ENCODE assay signal across 15 cellular contexts in the genomic region with DNA sequence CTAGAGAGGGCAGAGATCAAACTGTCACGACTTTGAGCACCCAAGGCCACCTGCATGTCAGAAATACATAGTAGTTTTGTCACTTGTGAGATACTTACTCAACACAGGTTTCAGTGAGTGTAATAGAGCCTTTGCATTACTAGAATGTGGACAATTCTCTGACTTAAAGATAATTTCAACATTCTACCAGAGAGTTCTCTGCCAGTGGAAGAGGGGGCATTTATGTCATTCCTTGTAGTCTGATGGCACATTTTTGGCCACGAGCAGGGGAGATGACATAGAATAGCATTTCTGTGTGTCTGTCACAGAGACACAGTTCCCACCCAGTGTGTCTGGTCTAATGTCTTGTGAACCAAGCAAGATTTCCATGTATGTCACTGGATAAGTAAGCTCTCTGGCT.
"Had no signal": no experiment of that assay in that cellular context is flagged by ENCODE, and none has a peak within 500 bp of the region (broad histone marks: within the 10 kb centered on the region; RNA-seq: fewer than 3 reads in every experiment).

No MANE protein-coding gene starts in this region.

- H3K9me3 ChIP-seq: body of pancreas, gastrocnemius medialis, SJSA1, tibial artery had no signal

- H3K9me3 Mint-ChIP-seq: activated CD4-positive, alpha-beta T cell treated with anti-CD3 and anti-CD28 coated beads, Interleukin-2, amount 10 ng/mL, durations not matched to agents 7 days and 5 days; effector memory CD8-positive, alpha-beta T cell; natural killer cell; stimulated activated effector memory CD8-positive, alpha-beta T cell treated with anti-CD3 and anti-CD28 coated beads, Interleukin-12 subunit alpha, Interleukin-12 subunit beta, amount 100 ng/mL, for 72 hours had no signal

- H3K4me3 ChIP-seq: body of pancreas, gastrocnemius medialis, SJSA1, tibial artery had no signal

- H3K27ac Mint-ChIP-seq: activated CD4-positive, alpha-beta T cell treated with anti-CD3 and anti-CD28 coated beads, Interleukin-2, amount 10 ng/mL, durations not matched to agents 7 days and 5 days; activated naive CD8-positive, alpha-beta T cell; effector memory CD8-positive, alpha-beta T cell; natural killer cell; progenitor cell of endocrine pancreas; stimulated activated effector memory CD8-positive, alpha-beta T cell treated with anti-CD3 and anti-CD28 coated beads, Interleukin-12 subunit alpha, Interleukin-12 subunit beta, amount 100 ng/mL, for 72 hours had no signal

- H3K4me3 Mint-ChIP-seq: activated CD4-positive, alpha-beta T cell treated with anti-CD3 and anti-CD28 coated beads, Interleukin-2, amount 10 ng/mL, durations not matched to agents 7 days and 5 days; activated naive CD8-positive, alpha-beta T cell; effector memory CD8-positive, alpha-beta T cell; natural killer cell; stimulated activated effector memory CD8-positive, alpha-beta T cell treated with anti-CD3 and anti-CD28 coated beads, Interleukin-12 subunit alpha, Interleukin-12 subunit beta, amount 100 ng/mL, for 72 hours had no signal

- H3K27me3 Mint-ChIP-seq: activated CD4-positive, alpha-beta T cell treated with anti-CD3 and anti-CD28 coated beads, Interleukin-2, amount 10 ng/mL, durations not matched to agents 7 days and 5 days; activated naive CD8-positive, alpha-beta T cell; progenitor cell of endocrine pancreas had no signal

- H3K4me1 ChIP-seq: SJSA1 had no signal

- H3K27me3 ChIP-seq: body of pancreas, gastrocnemius medialis, SJSA1, tibial artery had no signal

- ATAC-seq: body of pancreas; effector memory CD8-positive, alpha-beta T cell; gastrocnemius medialis; natural killer cell; stimulated activated effector memory CD8-positive, alpha-beta T cell treated with anti-CD3 and anti-CD28 coated beads, Interleukin-12 subunit alpha, Interleukin-12 subunit beta, amount 100 ng/mL, for 72 hours had no signal

- H3K36me3 ChIP-seq: gastrocnemius medialis had no signal

- H3K36me3 Mint-ChIP-seq: activated naive CD8-positive, alpha-beta T cell; natural killer cell; stimulated activated effector memory CD8-positive, alpha-beta T cell treated with anti-CD3 and anti-CD28 coated beads, Interleukin-12 subunit alpha, Interleukin-12 subunit beta, amount 100 ng/mL, for 72 hours had no signal

- DNase-seq: activated CD4-positive, alpha-beta T cell treated with anti-CD3 and anti-CD28 coated beads, Interleukin-2, amount 10 ng/mL, durations not matched to agents 7 days and 5 days; activated CD8-positive, alpha-beta memory T cell treated with anti-CD3 and anti-CD28 coated beads, Interleukin-2, amount 50 U/mL, for 48 hours; activated gamma-delta T cell treated with Interleukin-2 at 50 U/mL for 16 hours; amygdala; body of pancreas; dermis blood vessel endothelial cell; effector memory CD8-positive, alpha-beta T cell; gastrocnemius medialis; natural killer cell; nucleus accumbens; tibial artery had no signal

- H3K27ac ChIP-seq: body of pancreas, SJSA1 had no signal

- H3K4me1 Mint-ChIP-seq: activated CD4-positive, alpha-beta T cell treated with anti-CD3 and anti-CD28 coated beads, Interleukin-2, amount 10 ng/mL, durations not matched to agents 7 days and 5 days; stimulated activated effector memory CD8-positive, alpha-beta T cell treated with anti-CD3 and anti-CD28 coated beads, Interleukin-12 subunit alpha, Interleukin-12 subunit beta, amount 100 ng/mL, for 72 hours had no signal
